12 cellular contexts compared by ENCODE assay signal in the genomic region with DNA sequence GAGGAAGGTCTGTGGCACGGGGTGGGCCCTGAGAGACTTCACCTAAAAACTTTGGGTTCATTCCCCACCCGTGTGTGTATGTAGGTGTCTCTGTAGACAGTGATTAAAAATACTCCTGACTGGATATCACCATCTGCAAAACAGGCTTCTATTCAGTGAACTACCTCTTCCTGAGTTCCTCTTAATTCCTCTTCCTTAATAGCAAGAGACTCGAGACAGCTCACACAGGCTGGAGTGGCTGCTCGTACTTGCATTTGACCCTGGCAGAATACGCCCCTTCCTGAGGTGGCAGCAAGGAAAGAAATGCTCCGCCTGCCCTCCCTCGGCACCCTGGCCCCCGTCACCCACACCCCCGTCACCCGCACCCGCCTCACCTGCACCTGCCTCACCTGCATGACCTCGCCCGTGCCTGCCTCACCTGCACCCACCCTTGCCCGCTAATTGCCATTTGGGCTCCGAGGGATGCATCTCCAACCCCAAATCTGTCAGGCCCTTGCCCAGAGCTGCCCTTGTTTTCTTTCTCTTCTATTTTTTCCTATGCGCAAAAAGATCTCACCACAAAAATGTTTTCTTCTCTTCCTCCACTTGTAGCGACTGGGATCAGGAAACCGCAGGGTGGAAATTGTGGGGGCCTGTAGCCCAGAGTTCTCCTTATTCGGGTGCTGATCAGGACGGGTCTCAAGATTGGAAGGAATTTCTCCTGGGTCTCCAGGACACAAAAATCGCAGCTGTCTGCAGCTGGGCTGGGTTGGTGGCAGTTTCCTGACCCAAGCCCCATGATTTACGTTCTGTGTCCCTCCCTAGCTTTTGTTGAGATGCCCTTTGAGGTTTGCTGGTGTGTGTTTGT.
DNase-seq lines count a peak whose midpoint lies in the region; ATAC-seq and TF ChIP-seq lines count a peak whose summit lies in the region.
"Had no signal": no experiment of that assay in that cellular context is flagged by ENCODE, and none has a peak within 500 bp of the region (broad histone marks: within the 10 kb centered on the region; RNA-seq: fewer than 3 reads in every experiment).

No MANE protein-coding gene starts in this region.

- H3K9me3 ChIP-seq in uterus (no peaks in the 10 kb centered on the region), suprapubic skin (no peaks in the 10 kb centered on the region)
- H3K9me3 ChIP-seq: vagina had no signal

- H3K4me1 ChIP-seq in uterus = peaks cover 0 to 4% of the 10 kb centered on the region in 2 donors
- peaks cover 3% of the 10 kb centered on the region for H3K4me1 ChIP-seq in suprapubic skin

- H3K36me3 Mint-ChIP-seq in activated CD4-positive, alpha-beta T cell treated with anti-CD3 and anti-CD28 coated beads, Interleukin-2, amount 10 ng/mL, durations not matched to agents 24 days and 14 days (ENCODE audit: low read depth) = no peaks in the 10 kb centered on the region
- H3K36me3 Mint-ChIP-seq in activated T-cell treated with anti-CD3 and anti-CD28 coated beads, Interleukin-2, amount 50 U/mL, for 72 hours (ENCODE audit: insufficient read depth in 2 of 2) = no peaks in the 10 kb centered on the region
- H3K36me3 Mint-ChIP-seq in stimulated activated memory B cell treated with anti-CD40 and anti-IgM and Interleukin-4, amounts not matched to agents 10 μg/mL and 1 μg/mL and 100 μg/mL, for 72 hours = no peaks in the 10 kb centered on the region

- H3K4me3 ChIP-seq in uterus (no peak overlapping the region), suprapubic skin (no peak overlapping the region)
- H3K4me3 ChIP-seq: vagina had no signal

- H3K27me3 Mint-ChIP-seq in activated CD4-positive, alpha-beta T cell treated with anti-CD3 and anti-CD28 coated beads, Interleukin-2, amount 10 ng/mL, durations not matched to agents 24 days and 14 days = peaks cover 30% of the 10 kb centered on the region
- peaks cover 45% of the 10 kb centered on the region for H3K27me3 Mint-ChIP-seq in activated T-cell treated with anti-CD3 and anti-CD28 coated beads, Interleukin-2, amount 50 U/mL, for 72 hours (ENCODE audit: low read depth)
- H3K27me3 Mint-ChIP-seq in stimulated activated memory B cell treated with anti-CD40 and anti-IgM and Interleukin-4, amounts not matched to agents 10 μg/mL and 1 μg/mL and 100 μg/mL, for 72 hours = peaks cover 55% of the 10 kb centered on the region

- intact Hi-C loops in activated CD4-positive, alpha-beta T cell treated with anti-CD3 and anti-CD28 coated beads, Interleukin-2, amount 10 ng/mL, durations not matched to agents 24 days and 14 days (cut with micrococcal nuclease) = no loop called here
- intact Hi-C loops in uterus (cut with DNase I; ENCODE audit: low total_unique reads) = no loop called here

- no peak for DNase-seq in activated CD4-positive, alpha-beta T cell treated with anti-CD3 and anti-CD28 coated beads, Interleukin-2, amount 10 ng/mL, durations not matched to agents 24 days and 14 days
- no peak for DNase-seq in activated CD4-positive, alpha-beta T cell treated with anti-CD3 and anti-CD28 coated beads, Interleukin-2, amount 50 U/mL, for 1 hour
- DNase-seq in MV-4-11 (lab: John Stamatoyannopoulos, UW) (peak; percentile 62), uterus (no peak), suprapubic skin (ENCODE audit: low spot score in 2 of 2) (no peak)
- no peak for DNase-seq in activated T-cell treated with anti-CD3 and anti-CD28 coated beads, Interleukin-2, amount 50 U/mL, for 72 hours
- DNase-seq: effector CD4-positive, alpha-beta T cell; kidney glomerular epithelial cell; NCI-H524 treated with DMSO at 0.1 percent for 48 hours had no signal

- H3K27me3 ChIP-seq in uterus (no peaks in the 10 kb centered on the region), suprapubic skin (no peaks in the 10 kb centered on the region)
- H3K27me3 ChIP-seq: vagina had no signal

- H3K4me3 Mint-ChIP-seq in activated CD4-positive, alpha-beta T cell treated with anti-CD3 and anti-CD28 coated beads, Interleukin-2, amount 10 ng/mL, durations not matched to agents 24 days and 14 days = peak overlapping the region; percentile 64
- peak overlapping the region; percentile 63 to 76 for H3K4me3 Mint-ChIP-seq in activated T-cell treated with anti-CD3 and anti-CD28 coated beads, Interleukin-2, amount 50 U/mL, for 72 hours
- H3K4me3 Mint-ChIP-seq in stimulated activated memory B cell treated with anti-CD40 and anti-IgM and Interleukin-4, amounts not matched to agents 10 μg/mL and 1 μg/mL and 100 μg/mL, for 72 hours = peak overlapping the region; percentile 59

- H3K27ac Mint-ChIP-seq in activated CD4-positive, alpha-beta T cell treated with anti-CD3 and anti-CD28 coated beads, Interleukin-2, amount 10 ng/mL, durations not matched to agents 24 days and 14 days = no peak overlapping the region
- peak overlapping the region; percentile 61 for H3K27ac Mint-ChIP-seq in activated T-cell treated with anti-CD3 and anti-CD28 coated beads, Interleukin-2, amount 50 U/mL, for 72 hours
- H3K27ac Mint-ChIP-seq in stimulated activated memory B cell treated with anti-CD40 and anti-IgM and Interleukin-4, amounts not matched to agents 10 μg/mL and 1 μg/mL and 100 μg/mL, for 72 hours = peak overlapping the region; percentile 1

- H3K4me1 Mint-ChIP-seq in activated CD4-positive, alpha-beta T cell treated with anti-CD3 and anti-CD28 coated beads, Interleukin-2, amount 10 ng/mL, durations not matched to agents 24 days and 14 days = peaks cover 9% of the 10 kb centered on the region
- peaks cover 11% of the 10 kb centered on the region for H3K4me1 Mint-ChIP-seq in activated T-cell treated with anti-CD3 and anti-CD28 coated beads, Interleukin-2, amount 50 U/mL, for 72 hours (ENCODE audit: low read depth)
- peaks cover 10% of the 10 kb centered on the region for H3K4me1 Mint-ChIP-seq in stimulated activated memory B cell treated with anti-CD40 and anti-IgM and Interleukin-4, amounts not matched to agents 10 μg/mL and 1 μg/mL and 100 μg/mL, for 72 hours

- peak; percentile 18 to 26 for ATAC-seq in activated T-cell treated with anti-CD3 and anti-CD28 coated beads, Interleukin-2, amount 50 U/mL, for 72 hours (replicated peaks in 1 of 2)
- no peak for ATAC-seq in stimulated activated memory B cell treated with anti-CD40 and anti-IgM and Interleukin-4, amounts not matched to agents 10 μg/mL and 1 μg/mL and 100 μg/mL, for 72 hours
- ATAC-seq in HG03354 (IDR thresholded peaks at IDR 0.05; ENCODE audit: poor library complexity, severe bottlenecking, unreplicated experiment) = no peak

- TF ChIP-seq CTCF in uterus (IDR thresholded peaks at IDR 0.05) (no peak), suprapubic skin (IDR thresholded peaks at IDR 0.05) (no peak)

- H3K36me3 ChIP-seq in uterus (no peaks in the 10 kb centered on the region), suprapubic skin (no peaks in the 10 kb centered on the region)
- H3K36me3 ChIP-seq: vagina had no signal

- no peaks in the 10 kb centered on the region for H3K9me3 Mint-ChIP-seq in activated CD4-positive, alpha-beta T cell treated with anti-CD3 and anti-CD28 coated beads, Interleukin-2, amount 10 ng/mL, durations not matched to agents 24 days and 14 days
- H3K9me3 Mint-ChIP-seq in activated T-cell treated with anti-CD3 and anti-CD28 coated beads, Interleukin-2, amount 50 U/mL, for 72 hours = no peaks in the 10 kb centered on the region
- H3K9me3 Mint-ChIP-seq in stimulated activated memory B cell treated with anti-CD40 and anti-IgM and Interleukin-4, amounts not matched to agents 10 μg/mL and 1 μg/mL and 100 μg/mL, for 72 hours = no peaks in the 10 kb centered on the region

- 58% methylated on average over 22 of the region's 22 CpGs for WGBS in suprapubic skin

- TF ChIP-seq EP300 in suprapubic skin (IDR thresholded peaks at IDR 0.05) = no peak

- no peak overlapping the region for H3K27ac ChIP-seq in uterus
- H3K27ac ChIP-seq in suprapubic skin = no peak overlapping the region
- H3K27ac ChIP-seq: vagina had no signal

- TF ChIP-seq POLR2A in uterus (IDR thresholded peaks at IDR 0.05) = no peak
- TF ChIP-seq POLR2A in suprapubic skin (IDR thresholded peaks at IDR 0.05) = no peak

Comparison
In these comparisons a context has a peak if more than half of its experiments do, and no peak if none do; other contexts are left out.
1. ATAC-seq: peak in activated T-cell treated with anti-CD3 and anti-CD28 coated beads, Interleukin-2, amount 50 U/mL, for 72 hours (2 of 2); none in stimulated activated memory B cell treated with anti-CD40 and anti-IgM and Interleukin-4, amounts not matched to agents 10 μg/mL and 1 μg/mL and 100 μg/mL, for 72 hours (single experiment) and HG03354 (single experiment).
2. Peak in every context shown above with its lines, with median percentiles within 50 percentile points of each other: H3K4me3 Mint-ChIP-seq.